ENCODE assay signal across 10 cellular contexts in genomic region chr19:39320948-39321831, GRCh38. TPM values are rescaled to one million over a fixed set of nuclear protein-coding genes. Genes with fewer than 3 reads are reported as not detected.
DNase-seq lines count a peak whose midpoint lies in the region; ATAC-seq and TF ChIP-seq lines count a peak whose summit lies in the region.
"Had no signal": no experiment of that assay in that cellular context is flagged by ENCODE, and none has a peak within 500 bp of the region (broad histone marks: within the 10 kb centered on the region; RNA-seq: fewer than 3 reads in every experiment).

No MANE protein-coding gene starts in this region.

- H2BK120ac ChIP-seq in mesenchymal stem cell (ENCODE audit: low read depth, low read length) = no peak overlapping the region

- H3K27me3 ChIP-seq in left ventricle myocardium inferior (ENCODE audit: low read depth) (peaks cover 21% of the 10 kb centered on the region), upper lobe of left lung (no peaks in the 10 kb centered on the region), mesenchymal stem cell (ENCODE audit: control insufficient read depth in 1 of 2, insufficient read depth in 1 of 2, low read length in 2 of 2) (peaks cover 42 to 43% of the 10 kb centered on the region in 2 experiments)

- H2AFZ ChIP-seq in mesenchymal stem cell (ENCODE audit: low read depth, low read length) = no peak overlapping the region

- H3K14ac ChIP-seq in mesenchymal stem cell (ENCODE audit: low read length in 2 of 2) = no peak overlapping the region

- H4K91ac ChIP-seq in mesenchymal stem cell (ENCODE audit: low read length) = no peak overlapping the region

- no peak overlapping the region for H3K4ac ChIP-seq in mesenchymal stem cell (ENCODE audit: low read depth in 1 of 2, low read length in 2 of 2)

- no peak overlapping the region for H2BK5ac ChIP-seq in mesenchymal stem cell (ENCODE audit: low read depth, low read length, poor library complexity, severe bottlenecking)

- no peak for TF ChIP-seq EP300 in upper lobe of left lung (IDR thresholded peaks at IDR 0.05)

- H3K36me3 ChIP-seq in left ventricle myocardium inferior = no peaks in the 10 kb centered on the region
- peaks cover 0 to 5% (median 0%) of the 10 kb centered on the region in 4 donors for H3K36me3 ChIP-seq in upper lobe of left lung
- H3K36me3 ChIP-seq in mesenchymal stem cell (ENCODE audit: control insufficient read depth in 1 of 2, insufficient read depth in 2 of 2, low read depth in 1 of 2, low read length in 2 of 2) = peaks cover 0 to 3% of the 10 kb centered on the region in 2 experiments
- H3K36me3 ChIP-seq: SJCRH30 had no signal

- H3K4me1 ChIP-seq in left ventricle myocardium inferior = peaks cover 5% of the 10 kb centered on the region
- H3K4me1 ChIP-seq in upper lobe of left lung = peaks cover 8 to 16% (median 10%) of the 10 kb centered on the region in 4 donors
- H3K4me1 ChIP-seq in mesenchymal stem cell (ENCODE audit: control insufficient read depth, insufficient read depth, low read depth, low read length) = peaks cover 9% of the 10 kb centered on the region
- H3K4me1 ChIP-seq: SJCRH30 had no signal

- peaks cover 13% of the 10 kb centered on the region for H3K36me3 Mint-ChIP-seq in activated CD8-positive, alpha-beta T cell treated with anti-CD3 and anti-CD28 coated beads, Interleukin-2, amount 10 ng/mL, durations not matched to agents 7 days and 5 days (ENCODE audit: low read depth)

- peak overlapping the region; percentile 69 for H3K27ac Mint-ChIP-seq in activated CD8-positive, alpha-beta T cell treated with anti-CD3 and anti-CD28 coated beads, Interleukin-2, amount 10 ng/mL, durations not matched to agents 7 days and 5 days

- H3K4me3 Mint-ChIP-seq in activated CD8-positive, alpha-beta T cell treated with anti-CD3 and anti-CD28 coated beads, Interleukin-2, amount 10 ng/mL, durations not matched to agents 7 days and 5 days = peak overlapping the region; percentile 72

- no peak overlapping the region for H2BK12ac ChIP-seq in mesenchymal stem cell (ENCODE audit: low read length in 2 of 2)

- CTCF ChIA-PET in activated CD8-positive, alpha-beta T cell treated with anti-CD3 and anti-CD28 coated beads, Interleukin-2, amount 10 ng/mL, durations not matched to agents 7 days and 5 days (lab: Charles Lee) = no interaction called here

- H3K4me2 ChIP-seq in mesenchymal stem cell (ENCODE audit: low read length, poor library complexity, severe bottlenecking) = no peak overlapping the region

- H3K23ac ChIP-seq in mesenchymal stem cell (ENCODE audit: low read length in 2 of 2) = no peak overlapping the region

- POLR2A ChIA-PET in activated CD8-positive, alpha-beta T cell treated with anti-CD3 and anti-CD28 coated beads, Interleukin-2, amount 10 ng/mL, durations not matched to agents 7 days and 5 days (lab: Charles Lee) = interaction anchor here (0.6 kb wide), 1 partner anchor 114 kb away, joined by 3 read pairs; no protein-coding TSS in a partner anchor

- intact Hi-C loops in left ventricle myocardium inferior (cut with micrococcal nuclease) (no loop called here), Right ventricle myocardium superior (cut with DNase I) (no loop called here)

- H3K27ac ChIP-seq in left ventricle myocardium inferior (replicated peaks) (no peak overlapping the region), upper lobe of left lung (peak overlapping the region in 1 of 4 donors; percentile 74), mesenchymal stem cell (ENCODE audit: low read length, poor library complexity, severe bottlenecking) (no peak overlapping the region)
- H3K27ac ChIP-seq: SJCRH30 had no signal

- H2AK5ac ChIP-seq in mesenchymal stem cell (ENCODE audit: low read length, severe bottlenecking) = no peak overlapping the region

- H3K9me3 ChIP-seq in left ventricle myocardium inferior (replicated peaks) (no peaks in the 10 kb centered on the region), upper lobe of left lung (no peaks in the 10 kb centered on the region), mesenchymal stem cell (ENCODE audit: control insufficient read depth, low read length) (no peaks in the 10 kb centered on the region)
- H3K9me3 ChIP-seq: SJCRH30 had no signal

- no peak overlapping the region for H3K9ac ChIP-seq in mesenchymal stem cell (ENCODE audit: low read length)

- peaks cover 9% of the 10 kb centered on the region for H3K27me3 Mint-ChIP-seq in activated CD8-positive, alpha-beta T cell treated with anti-CD3 and anti-CD28 coated beads, Interleukin-2, amount 10 ng/mL, durations not matched to agents 7 days and 5 days (ENCODE audit: low read depth)

- DNase-seq in left ventricle myocardium inferior (no peak), Right ventricle myocardium superior (no peak), left kidney (ENCODE audit: low read depth, low spot score) (peak; percentile 57), upper lobe of left lung (no peak), mesenchymal stem cell (no peak), NOMO-1 treated with dmso at 0.1 percent for 144 hours (lab: John Stamatoyannopoulos, UW; ENCODE audit: unreplicated experiment) (no peak)
- no peak for DNase-seq in activated CD8-positive, alpha-beta T cell treated with anti-CD3 and anti-CD28 coated beads, Interleukin-2, amount 10 ng/mL, durations not matched to agents 7 days and 5 days
- DNase-seq: NCI-H1048, SJCRH30 had no signal

- WGBS in upper lobe of left lung, 2 donors = 31 to 44% methylated on average over 4 to 5 of the region's 35 CpGs
- WGBS in mesenchymal stem cell = 24% methylated on average over 15 of the region's 35 CpGs

- H3K4me1 Mint-ChIP-seq in activated CD8-positive, alpha-beta T cell treated with anti-CD3 and anti-CD28 coated beads, Interleukin-2, amount 10 ng/mL, durations not matched to agents 7 days and 5 days (ENCODE audit: low read depth) = peaks cover 27% of the 10 kb centered on the region

- no peaks in the 10 kb centered on the region for H3K79me1 ChIP-seq in mesenchymal stem cell (replicated peaks; ENCODE audit: low read length, poor library complexity, severe bottlenecking)

- H2BK15ac ChIP-seq in mesenchymal stem cell (ENCODE audit: low read depth, poor library complexity, severe bottlenecking) = no peak overlapping the region

- TF ChIP-seq CTCF in left ventricle myocardium inferior (IDR thresholded peaks at IDR 0.05; ENCODE audit: borderline replicate concordance) (no peak), upper lobe of left lung (IDR thresholded peaks at IDR 0.05) (no peak)

- TF ChIP-seq POLR2A in upper lobe of left lung (IDR thresholded peaks at IDR 0.05) = no peak

- H3K4me3 ChIP-seq in left ventricle myocardium inferior (peak overlapping the region; percentile 65), upper lobe of left lung (peak overlapping the region in 3 of 4 donors; percentile 54 to 64 (median 60)), mesenchymal stem cell (ENCODE audit: insufficient read depth in 1 of 2, low read depth in 1 of 2, low read length in 2 of 2) (peak overlapping the region in 1 of 2 experiments; percentile 66)

- no peaks in the 10 kb centered on the region for H3K9me3 Mint-ChIP-seq in activated CD8-positive, alpha-beta T cell treated with anti-CD3 and anti-CD28 coated beads, Interleukin-2, amount 10 ng/mL, durations not matched to agents 7 days and 5 days (ENCODE audit: insufficient read depth)

- no peak overlapping the region for H3K18ac ChIP-seq in mesenchymal stem cell (ENCODE audit: low read depth in 1 of 2, low read length in 2 of 2)

- H4K8ac ChIP-seq in mesenchymal stem cell (ENCODE audit: low read length) = no peak overlapping the region

- ATAC-seq in Right ventricle myocardium superior (ENCODE audit: poor library complexity) (no peak), upper lobe of left lung (ENCODE audit: low FRiP score in 2 of 2) (no peak), HG02870 (IDR thresholded peaks at IDR 0.05; ENCODE audit: unreplicated experiment) (no peak)
- peak; percentile 28 for ATAC-seq in activated CD8-positive, alpha-beta T cell treated with anti-CD3 and anti-CD28 coated beads, Interleukin-2, amount 10 ng/mL, durations not matched to agents 7 days and 5 days

RNA-seq across cellular contexts. Expression of gene LRFN1, which starts 0.5 kb away (rescaled TPM):
- 0.08 TPM for total RNA-seq in left ventricle myocardium inferior
- 0.40 TPM for total RNA-seq in Right ventricle myocardium superior
- 1 to 10 TPM; 8.0 to 8.3 TPM for total RNA-seq in activated CD8-positive, alpha-beta T cell treated with anti-CD3 and anti-CD28 coated beads, Interleukin-2, amount 10 ng/mL, durations not matched to agents 7 days and 5 days
- 1 to 10 TPM in 5 of 6 donors, under 1 TPM in 1; 0.69 to 5.0 (median 1.8) TPM for total RNA-seq in upper lobe of left lung
- 0.51 TPM for polyA plus RNA-seq in mesenchymal stem cell (2013, experiment 1 of 2)
- polyA plus RNA-seq in mesenchymal stem cell (2013, experiment 2 of 2) = 0.60 TPM

RNA-seq across cellular contexts. Expression of gene GMFG, which starts 14.7 kb away (rescaled TPM):
- 15.6 TPM for total RNA-seq in left ventricle myocardium inferior
- total RNA-seq in Right ventricle myocardium superior = 17.1 TPM
- total RNA-seq in activated CD8-positive, alpha-beta T cell treated with anti-CD3 and anti-CD28 coated beads, Interleukin-2, amount 10 ng/mL, durations not matched to agents 7 days and 5 days = 100 to 1,000 TPM; 471 to 482 TPM
- total RNA-seq in upper lobe of left lung = 100 to 1,000 TPM in 2 of 6 donors, 10 to 100 TPM in 4; 23.0 to 163 (median 75.3) TPM
- polyA plus RNA-seq in mesenchymal stem cell (2013, experiment 1 of 2) = 17.1 TPM
- 18.1 TPM for polyA plus RNA-seq in mesenchymal stem cell (2013, experiment 2 of 2)

RNA-seq across cellular contexts. Expression of gene SAMD4B, which starts 21.0 kb away (rescaled TPM):
- total RNA-seq in left ventricle myocardium inferior (47.9 TPM), Right ventricle myocardium superior (43.1 TPM), upper lobe of left lung (100 to 1,000 TPM in 2 of 6 donors, 10 to 100 TPM in 4; 57.7 to 125 (median 79.3) TPM)
- total RNA-seq in activated CD8-positive, alpha-beta T cell treated with anti-CD3 and anti-CD28 coated beads, Interleukin-2, amount 10 ng/mL, durations not matched to agents 7 days and 5 days = 10 to 100 TPM; 43.7 to 44.5 TPM
- polyA plus RNA-seq in mesenchymal stem cell (2013, experiment 1 of 2) = 109 TPM
- polyA plus RNA-seq in mesenchymal stem cell (2013, experiment 2 of 2) = 107 TPM

RNA-seq across cellular contexts. Expression of gene IFNL1, which starts 25.0 kb away (rescaled TPM):
- total RNA-seq in left ventricle myocardium inferior = not detected
- total RNA-seq in Right ventricle myocardium superior = not detected
- under 1 TPM in 1 of 2 experiments, not detected in 1; 0.29 TPM for total RNA-seq in activated CD8-positive, alpha-beta T cell treated with anti-CD3 and anti-CD28 coated beads, Interleukin-2, amount 10 ng/mL, durations not matched to agents 7 days and 5 days
- not detected for total RNA-seq in upper lobe of left lung
- not detected for polyA plus RNA-seq in mesenchymal stem cell (2013, experiment 1 of 2)
- polyA plus RNA-seq in mesenchymal stem cell (2013, experiment 2 of 2) = not detected
- total RNA-seq: SJCRH30 had no signal

RNA-seq across cellular contexts. Expression of gene IFNL2, which starts 53.0 kb away (rescaled TPM):
- total RNA-seq in left ventricle myocardium inferior (not detected), Right ventricle myocardium superior (not detected), upper lobe of left lung (not detected)
- total RNA-seq in activated CD8-positive, alpha-beta T cell treated with anti-CD3 and anti-CD28 coated beads, Interleukin-2, amount 10 ng/mL, durations not matched to agents 7 days and 5 days = not detected
- not detected for polyA plus RNA-seq in mesenchymal stem cell (2013, experiment 1 of 2)
- polyA plus RNA-seq in mesenchymal stem cell (2013, experiment 2 of 2) = not detected
- total RNA-seq: SJCRH30 had no signal
